ENCODE assay signal across 9 cellular contexts in genomic region chr5:76081811-76082783, GRCh38. TPM values are rescaled to one million over a fixed set of nuclear protein-coding genes. Genes with fewer than 3 reads are reported as not detected.
DNase-seq lines count a peak whose midpoint lies in the region; ATAC-seq and TF ChIP-seq lines count a peak whose summit lies in the region.
"Had no signal": no experiment of that assay in that cellular context is flagged by ENCODE, and none has a peak within 500 bp of the region (broad histone marks: within the 10 kb centered on the region; RNA-seq: fewer than 3 reads in every experiment).

No MANE protein-coding gene starts in this region.

- POLR2A ChIA-PET in WTC11 (lab: Charles Lee) = no interaction called here

- H3K9me3 Mint-ChIP-seq in T-helper 1 cell treated with Interleukin-12 subunit alpha and Interleukin-12 subunit beta and Interleukin-4 antibody, amounts not matched to agents 30 μg/mL and 1 μg/mL, for 36 hours = no peaks in the 10 kb centered on the region
- no peaks in the 10 kb centered on the region for H3K9me3 Mint-ChIP-seq in WTC11

- ATAC-seq in WTC11 (peak; percentile 13), HG02885 (IDR thresholded peaks at IDR 0.05; ENCODE audit: poor library complexity, unreplicated experiment) (no peak), GM18907 (IDR thresholded peaks at IDR 0.05; ENCODE audit: unreplicated experiment) (no peak), GM21515 (IDR thresholded peaks at IDR 0.05; ENCODE audit: unreplicated experiment) (no peak)

- no peak for DNase-seq in T-helper 1 cell
- DNase-seq in WTC11 (ENCODE audit: low spot score) = peak; percentile 28
- peak; percentile 26 for DNase-seq in stimulated activated CD8-positive, alpha-beta memory T cell treated with anti-CD3 and anti-CD28 coated beads, Interleukin-4, amount 100 ng/mL, for 48 hours
- DNase-seq: Peyer's patch had no signal

- CTCF ChIA-PET in WTC11 (lab: Charles Lee) = interaction anchor here (0.6 to 2.4 kb wide), 3 partner anchors 23 to 127 kb away, joined by 3 to 8 read pairs (median 6); no protein-coding TSS in a partner anchor

- H3K4me3 ChIP-seq in iPS-11a (ENCODE audit: low read depth, low read length) = peak overlapping the region; percentile 48

- no peaks in the 10 kb centered on the region for H3K36me3 Mint-ChIP-seq in T-helper 1 cell treated with Interleukin-12 subunit alpha and Interleukin-12 subunit beta and Interleukin-4 antibody, amounts not matched to agents 30 μg/mL and 1 μg/mL, for 36 hours (ENCODE audit: low read depth)
- H3K36me3 Mint-ChIP-seq in WTC11 = no peaks in the 10 kb centered on the region

- no peak overlapping the region for H3K27ac Mint-ChIP-seq in T-helper 1 cell treated with Interleukin-12 subunit alpha and Interleukin-12 subunit beta and Interleukin-4 antibody, amounts not matched to agents 30 μg/mL and 1 μg/mL, for 36 hours
- no peak overlapping the region for H3K27ac Mint-ChIP-seq in WTC11

- no peak for TF ChIP-seq CTCF in WTC11 (IDR thresholded peaks at IDR 0.05)

- H3K27me3 Mint-ChIP-seq in T-helper 1 cell treated with Interleukin-12 subunit alpha and Interleukin-12 subunit beta and Interleukin-4 antibody, amounts not matched to agents 30 μg/mL and 1 μg/mL, for 36 hours (ENCODE audit: low read depth) = peaks cover 88% of the 10 kb centered on the region
- peaks cover 96% of the 10 kb centered on the region for H3K27me3 Mint-ChIP-seq in WTC11 (ENCODE audit: low read depth)

- peak overlapping the region; percentile 62 for H3K4me3 Mint-ChIP-seq in T-helper 1 cell treated with Interleukin-12 subunit alpha and Interleukin-12 subunit beta and Interleukin-4 antibody, amounts not matched to agents 30 μg/mL and 1 μg/mL, for 36 hours
- peak overlapping the region; percentile 87 for H3K4me3 Mint-ChIP-seq in WTC11

- H3K4me1 Mint-ChIP-seq in T-helper 1 cell treated with Interleukin-12 subunit alpha and Interleukin-12 subunit beta and Interleukin-4 antibody, amounts not matched to agents 30 μg/mL and 1 μg/mL, for 36 hours (ENCODE audit: low read depth) = peaks cover 23% of the 10 kb centered on the region
- peaks cover 25% of the 10 kb centered on the region for H3K4me1 Mint-ChIP-seq in WTC11

TF ChIP-seq in WTC11, 78 proteins besides CTCF, POLR2A, EP300 and RAD21:
- TF ChIP-seq NFE2L1 (CRISPR knock-in tag; IDR thresholded peaks at IDR 0.05) = no peak
- no peak for TF ChIP-seq FOXK1 (CRISPR knock-in tag; IDR thresholded peaks at IDR 0.05)
- no peak for TF ChIP-seq ARID4B (CRISPR knock-in tag; IDR thresholded peaks at IDR 0.05; ENCODE audit: borderline replicate concordance)
- TF ChIP-seq HMGA2 (CRISPR knock-in tag; IDR thresholded peaks at IDR 0.05) = no peak
- no peak for TF ChIP-seq ZNF425 (CRISPR knock-in tag; conservative IDR thresholded peaks at IDR 0.05)
- TF ChIP-seq ELF4 (CRISPR knock-in tag; IDR thresholded peaks at IDR 0.05; ENCODE audit: low read depth) = no peak
- TF ChIP-seq NR2C2 (CRISPR knock-in tag; IDR thresholded peaks at IDR 0.05) = no peak
- TF ChIP-seq TEAD4 (CRISPR knock-in tag; IDR thresholded peaks at IDR 0.05) = no peak
- TF ChIP-seq ZMAT4 (CRISPR knock-in tag; IDR thresholded peaks at IDR 0.05) = no peak
- no peak for TF ChIP-seq ZNF263 (CRISPR knock-in tag; IDR thresholded peaks at IDR 0.05; ENCODE audit: low read depth)
- TF ChIP-seq PRRX2 (CRISPR knock-in tag; IDR thresholded peaks at IDR 0.05) = no peak
- no peak for TF ChIP-seq USF2 (CRISPR knock-in tag; IDR thresholded peaks at IDR 0.05)
- no peak for TF ChIP-seq ETV6 (CRISPR knock-in tag; IDR thresholded peaks at IDR 0.05)
- TF ChIP-seq NFATC4 (CRISPR knock-in tag; IDR thresholded peaks at IDR 0.05) = no peak
- no peak for TF ChIP-seq TP53 (CRISPR knock-in tag; IDR thresholded peaks at IDR 0.05)
- TF ChIP-seq CREB1 (CRISPR knock-in tag; IDR thresholded peaks at IDR 0.05) = no peak
- TF ChIP-seq E2F4 (CRISPR knock-in tag; IDR thresholded peaks at IDR 0.05; ENCODE audit: borderline replicate concordance, low read depth) = no peak
- no peak for TF ChIP-seq ZSCAN18 (CRISPR knock-in tag; IDR thresholded peaks at IDR 0.05)
- no peak for TF ChIP-seq ZNF317 (CRISPR knock-in tag; IDR thresholded peaks at IDR 0.05; ENCODE audit: borderline replicate concordance, low read depth)
- TF ChIP-seq SP1 (CRISPR knock-in tag; conservative IDR thresholded peaks at IDR 0.05) = no peak

RNA-seq across cellular contexts. Expression of gene SV2C, which starts 1.1 kb away (rescaled TPM):
- 0.05 to 0.09 TPM (median 0.07 TPM) in 3 replicates for total RNA-seq in WTC11 (2021)

Comparison
In these comparisons a context has a peak if more than half of its experiments do, and no peak if none do; other contexts are left out.
1. DNase-seq: peak in WTC11 (single experiment) and stimulated activated CD8-positive, alpha-beta memory T cell treated with anti-CD3 and anti-CD28 coated beads, Interleukin-4, amount 100 ng/mL, for 48 hours (single experiment); none in T-helper 1 cell (0 of 5).